Comparison of ENCODE assay signal across 9 cellular contexts in the genomic region with DNA sequence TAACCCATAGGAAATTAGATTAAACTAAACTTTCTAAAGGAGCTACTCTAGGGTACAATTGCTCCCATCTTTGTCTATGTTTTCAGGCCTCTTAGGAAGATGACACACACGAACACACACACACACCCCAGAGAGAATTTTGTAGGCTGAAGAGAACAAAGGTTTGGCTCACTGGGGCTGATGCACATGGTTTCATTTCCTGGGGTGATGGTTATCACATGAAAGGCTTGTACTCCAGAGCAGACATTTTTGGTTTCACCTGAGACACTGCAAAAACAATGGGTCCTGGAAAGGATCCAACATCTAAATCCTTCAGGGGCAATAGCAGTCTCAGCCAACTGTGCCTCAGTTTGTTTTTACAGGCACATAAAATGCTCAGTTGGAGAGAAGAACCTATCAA.
DNase-seq lines count a peak whose midpoint lies in the region; ATAC-seq and TF ChIP-seq lines count a peak whose summit lies in the region.
"Had no signal": no experiment of that assay in that cellular context is flagged by ENCODE, and none has a peak within 500 bp of the region (broad histone marks: within the 10 kb centered on the region; RNA-seq: fewer than 3 reads in every experiment).

No MANE protein-coding gene starts in this region.

- H3K27ac Mint-ChIP-seq in activated naive CD4-positive, alpha-beta T cell treated with anti-CD3 and anti-CD28 coated beads, Interleukin-2, amount 50 U/mL, for 72 hours, result peak overlapping the region in 1 of 2 donors; percentile 76
- H3K27ac Mint-ChIP-seq in glutamatergic neuron (ENCODE audit: unreplicated experiment), result no peak overlapping the region

- BruUV-seq in OCI-LY7 (replicated peaks; lab: Mats Ljungman, UMichigan), result no TSS peak

- peak overlapping the region; percentile 75 for H3K4me2 ChIP-seq in OCI-LY7 (ENCODE audit: low read length)

- H2AFZ ChIP-seq in OCI-LY7 (ENCODE audit: low read length), result no peak overlapping the region

- H3K27ac ChIP-seq in OCI-LY7 (ENCODE audit: low read depth, low read length, poor library complexity, severe bottlenecking), result peak overlapping the region; percentile 99
- H3K27ac ChIP-seq in tibial artery, result no peak overlapping the region

- H3K27me3 ChIP-seq in tibial artery, result peaks cover 0 to 21% of the 10 kb centered on the region in 2 donors

- H3K9me3 ChIP-seq in OCI-LY7 (ENCODE audit: low read length) (no peaks in the 10 kb centered on the region), tibial artery (no peaks in the 10 kb centered on the region)

- ATAC-seq in GM19468 (IDR thresholded peaks at IDR 0.05; ENCODE audit: extremely low read depth, unreplicated experiment), result peak; percentile 49
- peak; percentile 100 for ATAC-seq in activated naive CD4-positive, alpha-beta T cell treated with anti-CD3 and anti-CD28 coated beads, Interleukin-2, amount 50 U/mL, for 72 hours
- ATAC-seq in GM18502 (IDR thresholded peaks at IDR 0.05; ENCODE audit: poor library complexity, unreplicated experiment), result no peak
- ATAC-seq: left colon had no signal

- peaks cover 67% of the 10 kb centered on the region for H3K79me2 ChIP-seq in OCI-LY7 (ENCODE audit: insufficient read depth, low read depth, low read length)

- peaks cover 6 to 10% of the 10 kb centered on the region in 2 donors for H3K9me3 Mint-ChIP-seq in activated naive CD4-positive, alpha-beta T cell treated with anti-CD3 and anti-CD28 coated beads, Interleukin-2, amount 50 U/mL, for 72 hours
- no peaks in the 10 kb centered on the region for H3K9me3 Mint-ChIP-seq in glutamatergic neuron (ENCODE audit: unreplicated experiment)

- peaks cover 5% of the 10 kb centered on the region for H3K27me3 Mint-ChIP-seq in glutamatergic neuron (ENCODE audit: unreplicated experiment)

- no peaks in the 10 kb centered on the region for H4K20me1 ChIP-seq in OCI-LY7 (ENCODE audit: insufficient read depth, low read length)

- intact Hi-C loops in OCI-LY7 (cut with micrococcal nuclease; ENCODE audit: unreplicated experiment), result no loop called here
- intact Hi-C loops in tibial artery (cut with DNase I; ENCODE audit: low total_unique reads), result no loop called here

- peak overlapping the region; percentile 40 for H3K4me3 ChIP-seq in OCI-LY7 (ENCODE audit: low read depth, low read length, poor library complexity, severe bottlenecking)
- H3K4me3 ChIP-seq in tibial artery, result no peak overlapping the region

- TF ChIP-seq CTCF in OCI-LY7 (conservative IDR thresholded peaks at IDR 0.05; ENCODE audit: low read length) (no peak), glutamatergic neuron (IDR thresholded peaks at IDR 0.05; ENCODE audit: partially characterized antibody, unreplicated experiment) (no peak), tibial artery (IDR thresholded peaks at IDR 0.05) (no peak)

- no peaks in the 10 kb centered on the region for H3K9me2 ChIP-seq in OCI-LY7 (ENCODE audit: insufficient read depth, low read length)

- POLR2A ChIA-PET in OCI-LY7 (lab: Charles Lee), result interaction anchor here (0.6 to 2.5 kb wide), 3 partner anchors 18 to 61 kb away, joined by 3 to 11 read pairs (median 5); no protein-coding TSS in a partner anchor

- no peak overlapping the region for H3K4me3 Mint-ChIP-seq in glutamatergic neuron (ENCODE audit: unreplicated experiment)

- peaks cover 47% of the 10 kb centered on the region for H3K36me3 ChIP-seq in OCI-LY7 (ENCODE audit: insufficient read depth, low read length)
- H3K36me3 ChIP-seq in tibial artery, result no peaks in the 10 kb centered on the region

- H3K36me3 Mint-ChIP-seq in activated naive CD4-positive, alpha-beta T cell treated with anti-CD3 and anti-CD28 coated beads, Interleukin-2, amount 50 U/mL, for 72 hours, result peaks cover 14 to 19% of the 10 kb centered on the region in 2 donors
- no peaks in the 10 kb centered on the region for H3K36me3 Mint-ChIP-seq in glutamatergic neuron (ENCODE audit: unreplicated experiment)

- DNase-seq in OCI-LY7 (ENCODE audit: low spot score) (peak; percentile 88), glutamatergic neuron (no peak), tibial artery (no peak)
- peak; percentile 42 to 61 for DNase-seq in activated naive CD4-positive, alpha-beta T cell treated with anti-CD3 and anti-CD28 coated beads, Interleukin-2, amount 50 U/mL, for 72 hours (ENCODE audit: low spot score in 2 of 2)
- DNase-seq in stimulated activated CD4-positive, alpha-beta T cell treated with anti-CD3 and anti-CD28 coated beads, Interleukin-4, amount 100 ng/mL, for 4 hours, result peak; percentile 24 to 69
- DNase-seq: left colon, NCI-H510A had no signal

- CTCF ChIA-PET in OCI-LY7 (lab: Charles Lee; ENCODE audit: unreplicated experiment), result no interaction called here

- peaks cover 2% of the 10 kb centered on the region for H3K4me1 Mint-ChIP-seq in glutamatergic neuron (ENCODE audit: low read depth, unreplicated experiment)

- H3K4me1 ChIP-seq in OCI-LY7 (ENCODE audit: insufficient read depth, low read length, poor library complexity, severe bottlenecking) (peaks cover 83% of the 10 kb centered on the region), tibial artery (no peaks in the 10 kb centered on the region)

Comparison
In these comparisons a context has a peak if more than half of its experiments do, and no peak if none do; other contexts are left out.
1. DNase-seq: peak in OCI-LY7 (single experiment), activated naive CD4-positive, alpha-beta T cell treated with anti-CD3 and anti-CD28 coated beads, Interleukin-2, amount 50 U/mL, for 72 hours (2 of 2) and stimulated activated CD4-positive, alpha-beta T cell treated with anti-CD3 and anti-CD28 coated beads, Interleukin-4, amount 100 ng/mL, for 4 hours (2 of 2); none in glutamatergic neuron (single experiment) and tibial artery (0 of 2).